Comparison of ENCODE assay signal across 14 cellular contexts in the genomic region with DNA sequence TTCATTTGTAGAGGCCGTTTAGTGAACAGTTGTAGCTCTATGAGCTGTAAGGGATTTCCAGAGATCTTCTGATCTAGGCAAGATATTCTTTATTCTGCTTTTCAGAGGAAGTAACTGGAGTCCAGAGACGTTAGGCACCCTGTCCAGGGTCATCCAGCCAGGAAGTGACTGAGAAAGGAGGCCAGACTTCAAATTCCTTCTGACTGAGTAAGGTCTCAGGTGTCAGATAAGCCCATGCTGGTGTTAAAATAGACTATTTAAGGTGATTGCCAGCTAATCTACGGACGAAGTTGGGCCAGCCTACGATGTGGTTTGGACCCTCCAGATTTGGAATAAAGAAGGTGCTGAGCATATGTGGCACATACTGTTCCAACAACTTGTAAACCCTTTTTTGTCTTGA. TPM values are rescaled to one million over a fixed set of nuclear protein-coding genes. Genes with fewer than 3 reads are reported as not detected.
A peak's percentile ranks its signal among the peaks of the same experiment; 100 is the strongest.
DNase-seq lines count a peak whose midpoint lies in the region; ATAC-seq and TF ChIP-seq lines count a peak whose summit lies in the region.
"Had no signal": no experiment of that assay in that cellular context is flagged by ENCODE, and none has a peak within 500 bp of the region (broad histone marks: within the 10 kb centered on the region; RNA-seq: fewer than 3 reads in every experiment).

No MANE protein-coding gene starts in this region.

- TF ChIP-seq CTCF in H9 (conservative IDR thresholded peaks at IDR 0.05) (no peak), foreskin keratinocyte (conservative IDR thresholded peaks at IDR 0.05) (no peak), smooth muscle cell (IDR thresholded peaks at IDR 0.05; ENCODE audit: borderline replicate concordance, insufficient read depth, poor library complexity, severe bottlenecking) (no peak)

- no peaks in the 10 kb centered on the region for H3K79me1 ChIP-seq in H9 (ENCODE audit: insufficient read depth, low read depth, low read length, poor library complexity, severe bottlenecking)

- ATAC-seq in foreskin keratinocyte: peak; percentile 54
- ATAC-seq in HG03108 (IDR thresholded peaks at IDR 0.05; ENCODE audit: unreplicated experiment): no peak
- ATAC-seq: natural killer cell treated with Interleukin-12 subunit alpha and Interleukin-12 subunit beta and Interleukin-15 and Interleukin-18, amount 100 ng/mL, for 72 hours had no signal

- H2BK12ac ChIP-seq in H9 (ENCODE audit: insufficient read length, low read depth, low read length): no peak overlapping the region

- no peak overlapping the region for H2AK5ac ChIP-seq in H9 (ENCODE audit: insufficient read length, low read length)

- peaks cover 8% of the 10 kb centered on the region for H3K23me2 ChIP-seq in H9 (ENCODE audit: insufficient read length, low read depth, low read length, poor library complexity, severe bottlenecking)

- H3K4me3 ChIP-seq in smooth muscle cell: no peak overlapping the region
- H3K4me3 ChIP-seq: left ventricle myocardium inferior, sigmoid colon, stomach had no signal

- H3K27ac Mint-ChIP-seq in H9: no peak overlapping the region
- H3K27ac Mint-ChIP-seq: activated T-helper 1 cell treated with anti-CD3 and anti-CD28 coated beads, Interleukin-12 subunit alpha, Interleukin-12 subunit beta, Interleukin-2, Interleukin-4 antibody, amounts not matched to agents 30 ng/mL and 10 ng/mL and 1 ng/mL, durations not matched to agents 14 hours and 24 hours and 36 hours; CD4-positive, alpha-beta memory T cell; natural killer cell treated with Interleukin-12 subunit alpha and Interleukin-12 subunit beta and Interleukin-15 and Interleukin-18, amount 100 ng/mL, for 72 hours had no signal

- H4K20me1 ChIP-seq in H9 (ENCODE audit: control insufficient read depth, insufficient read depth, insufficient read length) (no peaks in the 10 kb centered on the region), smooth muscle cell (ENCODE audit: low read depth) (no peaks in the 10 kb centered on the region)

- no peak overlapping the region for H4K91ac ChIP-seq in H9 (ENCODE audit: insufficient read length, low read depth, low read length)

- H2BK5ac ChIP-seq in H9 (ENCODE audit: insufficient read length, low read length): no peak overlapping the region

- peaks cover 54 to 67% of the 10 kb centered on the region in 2 experiments for H3K4me1 Mint-ChIP-seq in H9

- no CpG with 5 or more reads among the region's 5 CpGs for WGBS in H9 (ENCODE audit: extremely low coverage, insufficient read length, low lambda C conversion rate)
- 37% methylated on average over 5 of the region's 5 CpGs for WGBS in smooth muscle cell (ENCODE audit: low lambda C conversion rate)

- H3K4me2 ChIP-seq in H9 (ENCODE audit: insufficient read depth, insufficient read length, low read length) (no peak overlapping the region), smooth muscle cell (no peak overlapping the region)

- peaks cover 5% of the 10 kb centered on the region; the same call in 1 of the 2 replicates for H3K27me3 ChIP-seq in H9 (ENCODE audit: insufficient read depth, low read length)
- peaks cover 41% of the 10 kb centered on the region for H3K27me3 ChIP-seq in foreskin keratinocyte
- peaks cover 12% of the 10 kb centered on the region for H3K27me3 ChIP-seq in smooth muscle cell (ENCODE audit: low read depth)

- no peak overlapping the region for H4K5ac ChIP-seq in H9 (ENCODE audit: insufficient read length, low read depth, low read length)

- no peaks in the 10 kb centered on the region for H3K36me3 ChIP-seq in smooth muscle cell (ENCODE audit: low read depth)
- H3K36me3 ChIP-seq: left ventricle myocardium inferior, sigmoid colon, stomach had no signal

- no peak overlapping the region for H2BK20ac ChIP-seq in H9 (ENCODE audit: low read depth, low read length, poor library complexity, severe bottlenecking)

- H3K18ac ChIP-seq in H9 (ENCODE audit: insufficient read length, low read depth, low read length): no peak overlapping the region

- H2BK120ac ChIP-seq in H9 (ENCODE audit: low read depth, low read length, poor library complexity, severe bottlenecking): no peak overlapping the region

- no peak overlapping the region for H3K14ac ChIP-seq in H9 (ENCODE audit: insufficient read depth, low read length)

- H3T11ph ChIP-seq in H9 (ENCODE audit: low read length): no peak overlapping the region

- no peak overlapping the region for H4K8ac ChIP-seq in H9 (replicated peaks; ENCODE audit: insufficient read length, low read depth, low read length)

- H3K56ac ChIP-seq in H9 (ENCODE audit: insufficient read length, low read depth, low read length): no peak overlapping the region

- H3K27ac ChIP-seq in H9 (ENCODE audit: insufficient read length, low read depth, low read length) (no peak overlapping the region), foreskin keratinocyte (no peak overlapping the region), smooth muscle cell (ENCODE audit: low read depth) (peak overlapping the region; percentile 21)
- H3K27ac ChIP-seq: left ventricle myocardium inferior, sigmoid colon, stomach had no signal

- H3K36me3 Mint-ChIP-seq in H9 (ENCODE audit: insufficient read depth in 1 of 3, low read depth in 3 of 3): peaks cover 0 to 4% (median 0%) of the 10 kb centered on the region in 3 experiments; a peak in 2 of 7 replicates
- H3K36me3 Mint-ChIP-seq: CD4-positive, alpha-beta memory T cell; natural killer cell treated with Interleukin-12 subunit alpha and Interleukin-12 subunit beta and Interleukin-15 and Interleukin-18, amount 100 ng/mL, for 72 hours had no signal

- no peak overlapping the region for H3K23ac ChIP-seq in H9 (ENCODE audit: insufficient read length, low read depth, low read length)

- H3K4ac ChIP-seq in H9 (ENCODE audit: low read depth, low read length): no peak overlapping the region

- H3K4me1 ChIP-seq in H9 (ENCODE audit: insufficient read depth, low read length) (no peaks in the 10 kb centered on the region; the same call in 1 of the 2 replicates), foreskin keratinocyte (peaks cover 15% of the 10 kb centered on the region), smooth muscle cell (ENCODE audit: low read depth) (peaks cover 16% of the 10 kb centered on the region)

- DNase-seq in H9 (peak; percentile 32), RKO (ENCODE audit: low spot score) (peak; percentile 27), foreskin keratinocyte (peak; percentile 44 to 63), smooth muscle cell (lab: John Stamatoyannopoulos, UW; ENCODE audit: unreplicated experiment) (no peak), hypothalamus (lab: John Stamatoyannopoulos, UW) (no peak), Kasumi-1 (lab: John Stamatoyannopoulos, UW) (no peak)
- DNase-seq: CD4-positive, alpha-beta memory T cell; left ventricle myocardium inferior; NCI-H446; stomach had no signal

- H3K79me2 ChIP-seq in H9 (ENCODE audit: insufficient read depth, low read length): no peaks in the 10 kb centered on the region
- H3K79me2 ChIP-seq in smooth muscle cell (ENCODE audit: low read depth): no peaks in the 10 kb centered on the region

- H3F3A ChIP-seq in smooth muscle cell (ENCODE audit: low read depth): no peaks in the 10 kb centered on the region

- H3K9me3 Mint-ChIP-seq in H9: peaks cover 0 to 4% of the 10 kb centered on the region in 2 experiments; a peak in 1 of 5 replicates
- H3K9me3 Mint-ChIP-seq: activated T-helper 1 cell treated with anti-CD3 and anti-CD28 coated beads, Interleukin-12 subunit alpha, Interleukin-12 subunit beta, Interleukin-2, Interleukin-4 antibody, amounts not matched to agents 30 ng/mL and 10 ng/mL and 1 ng/mL, durations not matched to agents 14 hours and 24 hours and 36 hours; natural killer cell treated with Interleukin-12 subunit alpha and Interleukin-12 subunit beta and Interleukin-15 and Interleukin-18, amount 100 ng/mL, for 72 hours had no signal

- H3K4me3 Mint-ChIP-seq in H9: peak overlapping the region in 1 of 2 experiments; percentile 47; a peak in 1 of 5 replicates
- H3K4me3 Mint-ChIP-seq: activated T-helper 1 cell treated with anti-CD3 and anti-CD28 coated beads, Interleukin-12 subunit alpha, Interleukin-12 subunit beta, Interleukin-2, Interleukin-4 antibody, amounts not matched to agents 30 ng/mL and 10 ng/mL and 1 ng/mL, durations not matched to agents 14 hours and 24 hours and 36 hours had no signal

- H2AFZ ChIP-seq in H9 (ENCODE audit: low read length) (no peak overlapping the region), smooth muscle cell (ENCODE audit: low read depth) (no peak overlapping the region)

- no peaks in the 10 kb centered on the region for H3K9me3 ChIP-seq in H9 (ENCODE audit: control insufficient read depth, low read depth, low read length)
- no peaks in the 10 kb centered on the region for H3K9me3 ChIP-seq in smooth muscle cell (replicated peaks; ENCODE audit: low read depth)
- H3K9me3 ChIP-seq: left ventricle myocardium inferior, sigmoid colon, stomach had no signal

- no peak overlapping the region for H2BK15ac ChIP-seq in H9 (ENCODE audit: low read depth, low read length)

- H3K9ac ChIP-seq in H9 (ENCODE audit: extremely low read depth, insufficient read length, low read length) (no peak overlapping the region), smooth muscle cell (ENCODE audit: low read depth) (peak overlapping the region; percentile 28)

- peaks cover 70% of the 10 kb centered on the region for H3K27me3 Mint-ChIP-seq in H9 (ENCODE audit: low read depth)

RNA-seq across cellular contexts. Expression of a gene that starts 54.6 kb away (rescaled TPM):
- total RNA-seq in H9 (2021): 2.2 and 2.3 TPM in 2 replicates
- total RNA-seq in foreskin keratinocyte: not detected in 2 replicates
- polyA plus RNA-seq in foreskin keratinocyte: not detected in 2 replicates
- not detected in 2 replicates for total RNA-seq in smooth muscle cell
- not detected in 2 replicates for polyA plus RNA-seq in smooth muscle cell
- total RNA-seq: CD4-positive, alpha-beta memory T cell; stomach had no signal

Comparison
In these comparisons a context has a peak if more than half of its experiments do, and no peak if none do; other contexts are left out.
1. DNase-seq: peak in H9 (single experiment), RKO (single experiment) and foreskin keratinocyte (2 of 2); none in smooth muscle cell (single experiment), hypothalamus (0 of 51) and Kasumi-1 (0 of 2).